25 cellular contexts compared by ENCODE assay signal in genomic region chr22:37326726-37327125, GRCh38. TPM values are rescaled to one million over a fixed set of nuclear protein-coding genes. Genes with fewer than 3 reads are reported as not detected.
DNase-seq lines count a peak whose midpoint lies in the region; ATAC-seq, FAIRE-seq and TF ChIP-seq lines count a peak whose summit lies in the region.
"Had no signal": no experiment of that assay in that cellular context is flagged by ENCODE, and none has a peak within 500 bp of the region (broad histone marks: within the 10 kb centered on the region; RNA-seq: fewer than 3 reads in every experiment).

No MANE protein-coding gene starts in this region.

- TF ChIP-seq POLR2A in body of pancreas (IDR thresholded peaks at IDR 0.05) (no peak), transverse colon (IDR thresholded peaks at IDR 0.05) (no peak)

- TF ChIP-seq CTCF in body of pancreas (IDR thresholded peaks at IDR 0.05) (no peak), lower lobe of right lung (IDR thresholded peaks at IDR 0.05) (no peak), transverse colon (IDR thresholded peaks at IDR 0.05) (no peak)

- H3K4me3 ChIP-seq in body of pancreas (no peak overlapping the region), lower lobe of right lung (no peak overlapping the region), transverse colon (no peak overlapping the region)
- H3K4me3 ChIP-seq: testis had no signal

- DNase-seq in DMS53 (lab: John Stamatoyannopoulos, UW): peak; percentile 9
- DNase-seq in DMS53 treated with DMSO at 0.1 percent for 48 hours (lab: John Stamatoyannopoulos, UW; ENCODE audit: unreplicated experiment): no peak
- DNase-seq in body of pancreas: peak; percentile 78 to 89 (median 88)
- peak; percentile 78 for DNase-seq in lower lobe of right lung
- DNase-seq in transverse colon: peak; percentile 58
- no peak for DNase-seq in urothelium cell line (ENCODE audit: low spot score)
- DNase-seq in NCI-H1092 (lab: John Stamatoyannopoulos, UW): no peak
- no peak for DNase-seq in DMS114 treated with DMSO at 0.1 percent for 48 hours (lab: John Stamatoyannopoulos, UW; ENCODE audit: unreplicated experiment)
- DNase-seq: activated CD4-positive, alpha-beta T cell treated with anti-CD3 and anti-CD28 coated beads for 4 hours; activated T-cell treated with anti-CD3 and anti-CD28 coated beads, Interleukin-2, amount 50 U/mL, for 24 hours; glutamatergic neuron; GOT3; kidney; NCI-H1436 treated with DMSO at 0.1 percent for 48 hours; NCI-H2107; NCI-H446; NCI-H774; stimulated activated naive CD4-positive, alpha-beta T cell treated with Interleukin-2 at 50 U/mL for 16 hours; testis had no signal

- WGBS in body of pancreas, 2 donors: 9 to 12% methylated on average over 7 of the region's 7 CpGs
- 11 to 46% methylated on average over 7 of the region's 7 CpGs for WGBS in transverse colon (ENCODE audit: low coverage in 1 of 2), 2 donors

- no peak for TF ChIP-seq EP300 in transverse colon (IDR thresholded peaks at IDR 0.05; ENCODE audit: low read depth)

- no peak for FAIRE-seq in urothelium cell line (lab: Jason Lieb, UNC)
- FAIRE-seq: D721Med, GM12892, kidney had no signal

- H3K27ac ChIP-seq in body of pancreas (peak overlapping the region in 2 of 4 donors; percentile 67 to 72), lower lobe of right lung (no peak overlapping the region), transverse colon (peak overlapping the region in 1 of 4 donors; percentile 23)
- H3K27ac ChIP-seq: 22Rv1, KMS-11, testis had no signal

- in situ Hi-C loops in transverse colon (cut with MboI; ENCODE audit: low pct_ligation_motif_present in 1 of 4, low pct_unique_long_range_greater_than_20kb in 1 of 4, low sequenced_read_pairs in 3 of 4): loop anchor here in 1 of 4 donors (10.0 kb wide), 1 partner anchor 108 kb away; no protein-coding TSS in a partner anchor

- intact Hi-C loops in body of pancreas (cut with DNase I): no loop called here
- intact Hi-C loops in lower lobe of right lung (cut with DNase I): no loop called here
- intact Hi-C loops in transverse colon (cut with DNase I; ENCODE audit: low total_unique reads): no loop called here

- no peaks in the 10 kb centered on the region for H3K9me3 ChIP-seq in body of pancreas
- no peaks in the 10 kb centered on the region for H3K9me3 ChIP-seq in lower lobe of right lung
- H3K9me3 ChIP-seq in transverse colon: no peaks in the 10 kb centered on the region
- H3K9me3 ChIP-seq: testis had no signal

- no peaks in the 10 kb centered on the region for H3K36me3 ChIP-seq in body of pancreas (replicated peaks in 1 of 2; ENCODE audit: insufficient read depth in 1 of 2, low read depth in 2 of 2)
- H3K36me3 ChIP-seq in lower lobe of right lung: no peaks in the 10 kb centered on the region
- H3K36me3 ChIP-seq in transverse colon: no peaks in the 10 kb centered on the region

- peaks cover 47% of the 10 kb centered on the region for H3K4me1 ChIP-seq in body of pancreas
- peaks cover 4% of the 10 kb centered on the region for H3K4me1 ChIP-seq in lower lobe of right lung
- peaks cover 0 to 34% (median 12%) of the 10 kb centered on the region in 4 donors for H3K4me1 ChIP-seq in transverse colon

- ATAC-seq in body of pancreas: peak; percentile 86
- ATAC-seq in lower lobe of right lung: peak; percentile 80 to 85
- ATAC-seq: SK-N-SH treated with all-trans-retinoic acid at 6 μM for 48 hours had no signal

- H3K27me3 ChIP-seq in body of pancreas (peaks cover 0 to 8% of the 10 kb centered on the region in 2 donors), lower lobe of right lung (ENCODE audit: low read depth) (peaks cover 80% of the 10 kb centered on the region), transverse colon (peaks cover 71% of the 10 kb centered on the region)

RNA-seq across cellular contexts. Expression of gene CYTH4, which starts 44.4 kb away (rescaled TPM):
- 1 to 10 TPM; 2.3 to 7.9 TPM for total RNA-seq in body of pancreas
- 45.4 TPM for total RNA-seq in lower lobe of right lung
- total RNA-seq in transverse colon: 10 to 100 TPM in 2 of 4 donors, 1 to 10 TPM in 2; 1.4 to 26.9 (median 10.6) TPM
- total RNA-seq: epithelial cell of proximal tubule had no signal

Comparison
In these comparisons a context has a peak if more than half of its experiments do, and no peak if none do; other contexts are left out.
1. DNase-seq: peak in DMS53 (single experiment), body of pancreas (4 of 4), lower lobe of right lung (single experiment) and transverse colon (single experiment); none in DMS53 treated with DMSO at 0.1 percent for 48 hours (single experiment), urothelium cell line (single experiment), NCI-H1092 (single experiment) and DMS114 treated with DMSO at 0.1 percent for 48 hours (single experiment).